ENCODE assay signal across 8 cellular contexts in the genomic region with DNA sequence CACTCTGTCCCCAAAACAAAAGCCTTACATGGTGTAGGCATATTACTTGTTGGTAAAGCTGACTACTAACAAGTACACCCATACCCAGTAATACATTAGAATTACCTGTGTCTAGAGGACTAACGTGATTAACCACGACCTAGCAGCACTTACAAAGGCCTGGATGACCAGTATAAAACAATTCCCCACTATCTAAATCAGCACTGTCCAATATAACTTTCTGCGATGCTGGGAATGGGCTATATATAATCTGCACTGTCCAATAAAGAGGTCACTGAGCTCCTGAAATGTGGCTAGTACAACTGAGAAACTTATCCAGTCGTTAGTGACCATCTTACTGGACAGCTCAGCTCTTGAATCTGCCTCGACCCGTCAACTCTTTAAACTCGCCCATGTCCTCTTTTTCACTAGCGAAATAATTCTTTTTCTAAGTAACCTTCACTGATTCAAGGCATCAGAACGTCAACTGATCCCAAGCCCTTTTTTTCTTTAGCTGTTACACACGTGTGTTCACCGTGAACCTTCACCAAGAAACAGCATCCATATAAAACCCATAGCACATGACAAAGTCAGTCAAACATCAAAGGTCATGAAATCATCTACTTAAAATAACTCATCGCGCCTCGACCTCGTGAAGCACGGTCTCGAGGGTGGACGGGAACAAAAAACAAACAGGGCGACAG. TPM values are rescaled to one million over a fixed set of nuclear protein-coding genes. Genes with fewer than 3 reads are reported as not detected.
DNase-seq lines count a peak whose midpoint lies in the region; ATAC-seq and TF ChIP-seq lines count a peak whose summit lies in the region.

No MANE protein-coding gene starts in this region.

- peak overlapping the region; percentile 93 for H3K4me3 Mint-ChIP-seq in activated CD8-positive, alpha-beta T cell treated with anti-CD3 and anti-CD28 coated beads for 36 hours

- no peaks in the 10 kb centered on the region for H3K27me3 Mint-ChIP-seq in activated CD8-positive, alpha-beta T cell treated with anti-CD3 and anti-CD28 coated beads for 36 hours

- peak overlapping the region; percentile 96 for H3K4me2 ChIP-seq in DOHH2 (ENCODE audit: low read length)

- H3K27me3 ChIP-seq in DOHH2 (ENCODE audit: control insufficient read depth, low read length) (no peaks in the 10 kb centered on the region), right atrium auricular region (no peaks in the 10 kb centered on the region)

- CTCF ChIA-PET in activated CD8-positive, alpha-beta T cell treated with anti-CD3 and anti-CD28 coated beads for 36 hours (lab: Charles Lee), result interaction anchor here (0.8 to 11.1 kb wide), 9 partner anchors 13 to 387 kb away, joined by 3 to 111 read pairs (median 4); no protein-coding TSS in a partner anchor

- H3K4me1 ChIP-seq in DOHH2 (ENCODE audit: control insufficient read depth, low read length), result peaks cover 50% of the 10 kb centered on the region
- peaks cover 0 to 51% of the 10 kb centered on the region in 2 donors for H3K4me1 ChIP-seq in right atrium auricular region

- H3K4me1 Mint-ChIP-seq in activated CD8-positive, alpha-beta T cell treated with anti-CD3 and anti-CD28 coated beads for 36 hours (ENCODE audit: low read depth), result peaks cover 35% of the 10 kb centered on the region

- peaks cover 2% of the 10 kb centered on the region for H3K36me3 Mint-ChIP-seq in activated CD8-positive, alpha-beta T cell treated with anti-CD3 and anti-CD28 coated beads for 36 hours (ENCODE audit: low read depth)

- peaks cover 22% of the 10 kb centered on the region for H3K36me3 ChIP-seq in DOHH2 (ENCODE audit: control insufficient read depth, low read length)
- H3K36me3 ChIP-seq in right atrium auricular region, result no peaks in the 10 kb centered on the region

- ATAC-seq in HG02981 (IDR thresholded peaks at IDR 0.05; ENCODE audit: unreplicated experiment) (peak; percentile 2), GM19397 (IDR thresholded peaks at IDR 0.05; ENCODE audit: unreplicated experiment) (no peak), GM19463 (IDR thresholded peaks at IDR 0.05; ENCODE audit: unreplicated experiment) (no peak)
- ATAC-seq in activated CD8-positive, alpha-beta T cell treated with anti-CD3 and anti-CD28 coated beads for 36 hours, result no peak

- H3K79me2 ChIP-seq in DOHH2 (ENCODE audit: control insufficient read depth, low read length), result peaks cover 58% of the 10 kb centered on the region

- H3K27ac ChIP-seq in DOHH2 (ENCODE audit: low read depth, low read length), result peak overlapping the region; percentile 82
- peak overlapping the region; percentile 96 to 97 for H3K27ac ChIP-seq in right atrium auricular region
- H3K27ac ChIP-seq in skin epidermis, result peak overlapping the region; percentile 61 to 98 (median 95)

- no peaks in the 10 kb centered on the region for H3K9me3 Mint-ChIP-seq in activated CD8-positive, alpha-beta T cell treated with anti-CD3 and anti-CD28 coated beads for 36 hours

- POLR2A ChIA-PET in activated CD8-positive, alpha-beta T cell treated with anti-CD3 and anti-CD28 coated beads for 36 hours (lab: Charles Lee), result interaction anchor here (0.6 to 1.8 kb wide), 9 partner anchors 8 to 229 kb away, joined by 3 to 6 read pairs (median 3); no protein-coding TSS in a partner anchor

- DNase-seq in activated CD8-positive, alpha-beta T cell treated with anti-CD3 and anti-CD28 coated beads for 36 hours, result no peak
- no peak for DNase-seq in right atrium auricular region (ENCODE audit: low spot score)
- DNase-seq in activated gamma-delta T cell treated with Interleukin-2 at 50 U/mL for 16 hours, result no peak

- H3F3A ChIP-seq in DOHH2 (ENCODE audit: control insufficient read depth, insufficient read depth), result peaks cover 12% of the 10 kb centered on the region

- peak overlapping the region; percentile 99 for H3K27ac Mint-ChIP-seq in activated CD8-positive, alpha-beta T cell treated with anti-CD3 and anti-CD28 coated beads for 36 hours

- no peaks in the 10 kb centered on the region for H4K20me1 ChIP-seq in DOHH2 (ENCODE audit: control insufficient read depth, insufficient read depth, low read depth, low read length)

- H3K9me2 ChIP-seq in DOHH2 (replicated peaks; ENCODE audit: control insufficient read depth, low read length), result no peaks in the 10 kb centered on the region

- peaks cover 3% of the 10 kb centered on the region; the same call in 1 of the 2 replicates for H3K9me3 ChIP-seq in DOHH2 (ENCODE audit: control insufficient read depth, insufficient read depth, low read length)
- H3K9me3 ChIP-seq in right atrium auricular region, result peaks cover 0 to under 1% of the 10 kb centered on the region in 2 donors

- TF ChIP-seq CTCF in DOHH2 (IDR thresholded peaks at IDR 0.05; ENCODE audit: low read depth, low read length, poor library complexity, severe bottlenecking) (no peak), right atrium auricular region (IDR thresholded peaks at IDR 0.05) (no peak)
- TF ChIP-seq CTCF in activated CD8-positive, alpha-beta T cell treated with anti-CD3 and anti-CD28 coated beads for 36 hours (IDR thresholded peaks at IDR 0.05), result no peak

- intact Hi-C loops in activated CD8-positive, alpha-beta T cell treated with anti-CD3 and anti-CD28 coated beads for 36 hours (cut with micrococcal nuclease), result no loop called here

- H3K4me3 ChIP-seq in DOHH2 (ENCODE audit: low read length) (peak overlapping the region; percentile 94), right atrium auricular region (peak overlapping the region; percentile 37 to 74), skin epidermis (peak overlapping the region; percentile 55 to 95 (median 82))

RNA-seq across cellular contexts. Expression of a gene that starts 0.9 kb away (rescaled TPM):
- total RNA-seq in activated CD8-positive, alpha-beta T cell treated with anti-CD3 and anti-CD28 coated beads for 36 hours, result 1 to 10 TPM; 8.8 to 9.6 TPM
- total RNA-seq in right atrium auricular region, result 10 to 100 TPM; 64.7 to 87.8 TPM

RNA-seq across cellular contexts. Expression of a gene that starts 44.4 kb away (rescaled TPM):
- total RNA-seq in activated CD8-positive, alpha-beta T cell treated with anti-CD3 and anti-CD28 coated beads for 36 hours, result not detected
- not detected for total RNA-seq in right atrium auricular region

Comparison
In these comparisons a context has a peak if more than half of its experiments do, and no peak if none do; other contexts are left out.
1. RNA of a gene that starts 0.9 kb away (total RNA-seq): 64.7 to 87.8 TPM in right atrium auricular region; 8.8 to 9.6 TPM in activated CD8-positive, alpha-beta T cell treated with anti-CD3 and anti-CD28 coated beads for 36 hours; every median in the first group is over 4 times any median in the second.
2. Peak in every context shown above with its lines, with median percentiles within 50 percentile points of each other: H3K27ac ChIP-seq and H3K4me3 ChIP-seq.